ENCODE assay signal across 17 cellular contexts in genomic region chr15:61064653-61065052, GRCh38.
DNase-seq lines count a peak whose midpoint lies in the region; FAIRE-seq and TF ChIP-seq lines count a peak whose summit lies in the region.
"Had no signal": no experiment of that assay in that cellular context is flagged by ENCODE, and none has a peak within 500 bp of the region (broad histone marks: within the 10 kb centered on the region; RNA-seq: fewer than 3 reads in every experiment).

No MANE protein-coding gene starts in this region.

- peaks cover 10% of the 10 kb centered on the region for H3K4me1 ChIP-seq in PC-9 (replicated peaks; ENCODE audit: insufficient read depth)

- POLR2A ChIA-PET in RWPE1 (lab: Yijun Ruan, JAX; ENCODE audit: low non-redundant PET) (no interaction called here), PC-9 (lab: Charles Lee; ENCODE audit: unreplicated experiment) (no interaction called here)
- POLR2A ChIA-PET in activated CD4-positive, alpha-beta memory T cell treated with anti-CD3 and anti-CD28 coated beads, Interleukin-2, amount 10 ng/mL, durations not matched to agents 7 days and 5 days (lab: Charles Lee): interaction anchor here (1.0 kb wide), 1 partner anchor 9 kb away, joined by 3 read pairs; no protein-coding TSS in a partner anchor

- no peaks in the 10 kb centered on the region for H3K9me2 ChIP-seq in PC-9 (ENCODE audit: insufficient read depth)

- intact Hi-C loops in PC-9 (cut with micrococcal nuclease; ENCODE audit: unreplicated experiment): no loop called here

- peaks cover 11% of the 10 kb centered on the region for H3K36me3 Mint-ChIP-seq in nephron progenitor cell (ENCODE audit: low read depth)
- H3K36me3 Mint-ChIP-seq in activated CD4-positive, alpha-beta memory T cell treated with anti-CD3 and anti-CD28 coated beads, Interleukin-2, amount 10 ng/mL, durations not matched to agents 7 days and 5 days (ENCODE audit: low read depth): no peaks in the 10 kb centered on the region
- H3K36me3 Mint-ChIP-seq: CD4-positive, alpha-beta memory T cell; IgD-negative memory B cell had no signal

- no peak overlapping the region for H3K4me2 ChIP-seq in PC-9
- H3K4me2 ChIP-seq: GM23338 had no signal

- CTCF ChIA-PET in RWPE1 (lab: Yijun Ruan, JAX) (interaction anchor here (0.7 kb wide), 1 partner anchor 58 kb away, joined by 3 read pairs; no protein-coding TSS in a partner anchor), PC-9 (lab: Charles Lee) (no interaction called here)
- CTCF ChIA-PET in activated CD4-positive, alpha-beta memory T cell treated with anti-CD3 and anti-CD28 coated beads, Interleukin-2, amount 10 ng/mL, durations not matched to agents 7 days and 5 days (lab: Charles Lee): no interaction called here

- H3K4me3 ChIP-seq in PC-9: no peak overlapping the region
- H3K4me3 ChIP-seq: GM23338 had no signal

- no peak overlapping the region for H2AFZ ChIP-seq in PC-9
- H2AFZ ChIP-seq: GM23338 had no signal

- peaks cover 64% of the 10 kb centered on the region for H3K4me1 Mint-ChIP-seq in nephron progenitor cell
- no peaks in the 10 kb centered on the region for H3K4me1 Mint-ChIP-seq in activated CD4-positive, alpha-beta memory T cell treated with anti-CD3 and anti-CD28 coated beads, Interleukin-2, amount 10 ng/mL, durations not matched to agents 7 days and 5 days
- H3K4me1 Mint-ChIP-seq: CD4-positive, alpha-beta memory T cell; IgD-negative memory B cell had no signal

- no peaks in the 10 kb centered on the region for H3K36me3 ChIP-seq in PC-9 (ENCODE audit: low read depth)

- H3K9me3 Mint-ChIP-seq in nephron progenitor cell: no peaks in the 10 kb centered on the region
- no peaks in the 10 kb centered on the region for H3K9me3 Mint-ChIP-seq in activated CD4-positive, alpha-beta memory T cell treated with anti-CD3 and anti-CD28 coated beads, Interleukin-2, amount 10 ng/mL, durations not matched to agents 7 days and 5 days
- H3K9me3 Mint-ChIP-seq: CD4-positive, alpha-beta memory T cell; GM23338 had no signal

- FAIRE-seq in RCC 7860 (lab: Jason Lieb, UNC): no peak
- FAIRE-seq: D721Med had no signal

- H3K79me2 ChIP-seq in PC-9 (ENCODE audit: low read depth): no peaks in the 10 kb centered on the region

- no peaks in the 10 kb centered on the region for H3K9me3 ChIP-seq in PC-9 (ENCODE audit: insufficient read depth, low read depth)

- no peaks in the 10 kb centered on the region; the same call in 1 of the 2 replicates for H4K20me1 ChIP-seq in PC-9 (ENCODE audit: insufficient read depth)

- no peaks in the 10 kb centered on the region for H3K27me3 ChIP-seq in PC-9 (ENCODE audit: insufficient read depth, low read depth)

- H3K27ac Mint-ChIP-seq in nephron progenitor cell: no peak overlapping the region
- no peak overlapping the region for H3K27ac Mint-ChIP-seq in activated CD4-positive, alpha-beta memory T cell treated with anti-CD3 and anti-CD28 coated beads, Interleukin-2, amount 10 ng/mL, durations not matched to agents 7 days and 5 days
- H3K27ac Mint-ChIP-seq: GM23338, IgD-negative memory B cell had no signal

- DNase-seq in DMS79 (lab: John Stamatoyannopoulos, UW) (peak; percentile 58), LoVo (ENCODE audit: low spot score) (peak; percentile 38), NCI-H2196 (lab: John Stamatoyannopoulos, UW; ENCODE audit: unreplicated experiment) (peak; percentile 4), nephron progenitor cell (no peak), RWPE1 (ENCODE audit: low spot score) (no peak), RCC 7860 (ENCODE audit: low spot score) (no peak), PC-9 (no peak)
- no peak for DNase-seq in activated CD4-positive, alpha-beta memory T cell treated with anti-CD3 and anti-CD28 coated beads, Interleukin-2, amount 10 ng/mL, durations not matched to agents 7 days and 5 days
- DNase-seq: ACHN; CD4-positive, alpha-beta memory T cell; MV-4-11; NCI-H187; NCI-H226; SIG-M5 had no signal

- no peak for TF ChIP-seq CTCF in nephron progenitor cell (IDR thresholded peaks at IDR 0.05)
- no peak for TF ChIP-seq CTCF in RWPE1 (conservative IDR thresholded peaks at IDR 0.05; ENCODE audit: low read depth)
- no peak for TF ChIP-seq CTCF in PC-9 (conservative IDR thresholded peaks at IDR 0.05)

- H3K27ac ChIP-seq in RWPE1: no peak overlapping the region
- H3K27ac ChIP-seq in PC-9: no peak overlapping the region

- H3K4me3 Mint-ChIP-seq in nephron progenitor cell: peak overlapping the region; percentile 2
- H3K4me3 Mint-ChIP-seq in activated CD4-positive, alpha-beta memory T cell treated with anti-CD3 and anti-CD28 coated beads, Interleukin-2, amount 10 ng/mL, durations not matched to agents 7 days and 5 days: no peak overlapping the region
- H3K4me3 Mint-ChIP-seq: CD4-positive, alpha-beta memory T cell; GM23338; IgD-negative memory B cell had no signal

- no TSS peak for BruUV-seq in PC-9 (replicated peaks; lab: Mats Ljungman, UMichigan)

- H3F3A ChIP-seq in PC-9 (ENCODE audit: insufficient read depth, low read depth): no peaks in the 10 kb centered on the region

- no peaks in the 10 kb centered on the region for H3K27me3 Mint-ChIP-seq in nephron progenitor cell (ENCODE audit: low read depth, poor library complexity)
- H3K27me3 Mint-ChIP-seq in activated CD4-positive, alpha-beta memory T cell treated with anti-CD3 and anti-CD28 coated beads, Interleukin-2, amount 10 ng/mL, durations not matched to agents 7 days and 5 days: peaks cover 24% of the 10 kb centered on the region

Comparison
In these comparisons a context has a peak if more than half of its experiments do, and no peak if none do; other contexts are left out.
1. DNase-seq: peak in DMS79 (single experiment), LoVo (single experiment) and NCI-H2196 (single experiment); none in nephron progenitor cell (single experiment), RWPE1 (single experiment), RCC 7860 (single experiment), PC-9 (0 of 2) and activated CD4-positive, alpha-beta memory T cell treated with anti-CD3 and anti-CD28 coated beads, Interleukin-2, amount 10 ng/mL, durations not matched to agents 7 days and 5 days (single experiment).